ENCODE assay signal across 1 cellular context in the genomic region with DNA sequence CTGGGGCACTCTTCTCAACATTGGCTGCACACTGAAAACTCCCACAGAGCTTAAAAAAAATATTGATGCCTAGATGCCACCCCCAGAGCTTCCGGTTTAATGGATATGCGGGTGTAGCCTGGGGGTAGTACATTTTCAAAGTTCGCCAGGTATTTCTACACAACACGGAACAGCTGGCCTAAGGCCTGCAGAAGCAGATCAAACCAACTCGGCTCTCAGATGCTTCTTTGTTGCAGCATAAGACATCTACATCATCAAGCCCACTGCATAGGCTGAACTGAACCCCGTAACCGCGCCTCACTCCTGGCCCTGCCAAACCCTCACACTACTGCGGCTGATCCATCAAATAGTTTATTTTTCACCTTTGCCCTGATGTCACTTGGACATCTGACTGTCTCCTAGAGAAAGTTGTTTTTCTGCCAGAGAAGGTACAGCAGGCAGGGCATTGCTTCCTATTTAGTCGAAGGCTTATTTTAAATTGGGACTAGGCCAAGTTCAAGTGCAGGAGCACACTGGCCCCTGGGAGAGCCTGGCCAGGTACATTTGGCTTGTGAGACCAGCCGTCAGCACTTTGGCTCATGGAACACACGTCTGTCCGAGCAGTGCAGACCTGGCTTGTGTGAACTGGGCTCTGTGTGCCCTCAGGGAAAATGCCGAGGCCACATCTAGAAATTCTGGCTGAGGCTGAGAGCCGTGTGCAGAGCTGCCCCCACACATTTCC.
TF ChIP-seq lines count a peak whose summit lies in the region.

No MANE protein-coding gene starts in this region.

TF ChIP-seq in A549, 52 proteins besides CTCF, POLR2A, EP300 and RAD21 (continued from another document):
- TF ChIP-seq SMC3 (IDR thresholded peaks at IDR 0.05) (no peak; the same call in 2 of the 3 replicates), ZFP36 (IDR thresholded peaks at IDR 0.05; ENCODE audit: borderline replicate concordance, partially characterized antibody) (no peak), RFX5 (IDR thresholded peaks at IDR 0.05) (no peak), JUNB (IDR thresholded peaks at IDR 0.05) (peak; percentile 54; the same call in 1 of the 2 replicates), RNF2 (IDR thresholded peaks at IDR 0.05; ENCODE audit: borderline replicate concordance, low read depth) (no peak), RCOR1 (IDR thresholded peaks at IDR 0.05; ENCODE audit: low read depth, low read length) (no peak), NR3C1 (IDR thresholded peaks at IDR 0.05) (no peak), NPAS2 (CRISPR knock-in tag; IDR thresholded peaks at IDR 0.05; ENCODE audit: borderline replicate concordance) (no peak), ESRRA (IDR thresholded peaks at IDR 0.05; ENCODE audit: borderline replicate concordance, low read length) (no peak), HEYL (CRISPR knock-in tag; IDR thresholded peaks at IDR 0.05) (peak; percentile 75), EHF (CRISPR knock-in tag; IDR thresholded peaks at IDR 0.05) (peak; percentile 39; the same call in 1 of the 2 replicates), RARB (CRISPR knock-in tag; IDR thresholded peaks at IDR 0.05) (no peak), FOSL2 (IDR thresholded peaks at IDR 0.05) (peak; percentile 23), FOSL2 (CRISPR knock-in tag; IDR thresholded peaks at IDR 0.05) (no peak), HDAC2 (IDR thresholded peaks at IDR 0.05) (no peak), TP53 (CRISPR knock-in tag; IDR thresholded peaks at IDR 0.05) (0 out of 2 replicates have a peak, but pooled peaks have one; percentile 53), ZNF302 (CRISPR knock-in tag; IDR thresholded peaks at IDR 0.05) (no peak), HOXB5 (CRISPR knock-in tag; IDR thresholded peaks at IDR 0.05) (peak; percentile 16; the same call in 1 of the 2 replicates), CHD2 (IDR thresholded peaks at IDR 0.05; ENCODE audit: low read length, partially characterized antibody) (no peak), TFCP2L1 (CRISPR knock-in tag; IDR thresholded peaks at IDR 0.05) (0 out of 2 replicates have a peak, but pooled peaks have one; percentile 36), KDM1A (IDR thresholded peaks at IDR 0.05; ENCODE audit: low read depth) (no peak), CEBPB (IDR thresholded peaks at IDR 0.05) (peak in 1 of 2 experiments; percentile 73; a peak in 2 of 4 replicates), HOXA7 (CRISPR knock-in tag; IDR thresholded peaks at IDR 0.05) (peak; percentile 75; the same call in 1 of the 2 replicates), ZSCAN20 (CRISPR knock-in tag; IDR thresholded peaks at IDR 0.05) (0 out of 2 replicates have a peak, but pooled peaks have one; percentile 5), PHF8 (IDR thresholded peaks at IDR 0.05; ENCODE audit: borderline replicate concordance, low read depth) (no peak)
- TF ChIP-seq, protein P1, sequence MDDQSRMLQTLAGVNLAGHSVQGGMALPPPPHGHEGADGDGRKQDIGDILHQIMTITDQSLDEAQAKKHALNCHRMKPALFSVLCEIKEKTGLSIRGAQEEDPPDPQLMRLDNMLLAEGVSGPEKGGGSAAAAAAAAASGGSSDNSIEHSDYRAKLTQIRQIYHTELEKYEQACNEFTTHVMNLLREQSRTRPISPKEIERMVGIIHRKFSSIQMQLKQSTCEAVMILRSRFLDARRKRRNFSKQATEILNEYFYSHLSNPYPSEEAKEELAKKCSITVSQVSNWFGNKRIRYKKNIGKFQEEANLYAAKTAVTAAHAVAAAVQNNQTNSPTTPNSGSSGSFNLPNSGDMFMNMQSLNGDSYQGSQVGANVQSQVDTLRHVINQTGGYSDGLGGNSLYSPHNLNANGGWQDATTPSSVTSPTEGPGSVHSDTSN (IDR thresholded peaks at IDR 0.05), result no peak
- TF ChIP-seq, protein P2, sequence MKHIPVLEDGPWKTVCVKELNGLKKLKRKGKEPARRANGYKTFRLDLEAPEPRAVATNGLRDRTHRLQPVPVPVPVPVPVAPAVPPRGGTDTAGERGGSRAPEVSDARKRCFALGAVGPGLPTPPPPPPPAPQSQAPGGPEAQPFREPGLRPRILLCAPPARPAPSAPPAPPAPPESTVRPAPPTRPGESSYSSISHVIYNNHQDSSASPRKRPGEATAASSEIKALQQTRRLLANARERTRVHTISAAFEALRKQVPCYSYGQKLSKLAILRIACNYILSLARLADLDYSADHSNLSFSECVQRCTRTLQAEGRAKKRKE (CRISPR knock-in tag; IDR thresholded peaks at IDR 0.05; ENCODE audit: low read depth), result no peak
- TF ChIP-seq, protein P3, sequence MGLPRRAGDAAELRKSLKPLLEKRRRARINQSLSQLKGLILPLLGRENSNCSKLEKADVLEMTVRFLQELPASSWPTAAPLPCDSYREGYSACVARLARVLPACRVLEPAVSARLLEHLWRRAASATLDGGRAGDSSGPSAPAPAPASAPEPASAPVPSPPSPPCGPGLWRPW (IDR thresholded peaks at IDR 0.05), result peak; percentile 0; the same call in 1 of the 2 replicates
- TF ChIP-seq, protein P4, sequence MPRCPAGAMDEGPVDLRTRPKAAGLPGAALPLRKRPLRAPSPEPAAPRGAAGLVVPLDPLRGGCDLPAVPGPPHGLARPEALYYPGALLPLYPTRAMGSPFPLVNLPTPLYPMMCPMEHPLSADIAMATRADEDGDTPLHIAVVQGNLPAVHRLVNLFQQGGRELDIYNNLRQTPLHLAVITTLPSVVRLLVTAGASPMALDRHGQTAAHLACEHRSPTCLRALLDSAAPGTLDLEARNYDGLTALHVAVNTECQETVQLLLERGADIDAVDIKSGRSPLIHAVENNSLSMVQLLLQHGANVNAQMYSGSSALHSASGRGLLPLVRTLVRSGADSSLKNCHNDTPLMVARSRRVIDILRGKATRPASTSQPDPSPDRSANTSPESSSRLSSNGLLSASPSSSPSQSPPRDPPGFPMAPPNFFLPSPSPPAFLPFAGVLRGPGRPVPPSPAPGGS (IDR thresholded peaks at IDR 0.05), result peak; percentile 25; the same call in 2 of the 3 replicates
- TF ChIP-seq, protein P5, sequence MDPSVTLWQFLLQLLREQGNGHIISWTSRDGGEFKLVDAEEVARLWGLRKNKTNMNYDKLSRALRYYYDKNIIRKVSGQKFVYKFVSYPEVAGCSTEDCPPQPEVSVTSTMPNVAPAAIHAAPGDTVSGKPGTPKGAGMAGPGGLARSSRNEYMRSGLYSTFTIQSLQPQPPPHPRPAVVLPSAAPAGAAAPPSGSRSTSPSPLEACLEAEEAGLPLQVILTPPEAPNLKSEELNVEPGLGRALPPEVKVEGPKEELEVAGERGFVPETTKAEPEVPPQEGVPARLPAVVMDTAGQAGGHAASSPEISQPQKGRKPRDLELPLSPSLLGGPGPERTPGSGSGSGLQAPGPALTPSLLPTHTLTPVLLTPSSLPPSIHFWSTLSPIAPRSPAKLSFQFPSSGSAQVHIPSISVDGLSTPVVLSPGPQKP (IDR thresholded peaks at IDR 0.05; ENCODE audit: low read depth, low read length), result no peak
